20 cellular contexts compared by ENCODE assay signal in the genomic region with DNA sequence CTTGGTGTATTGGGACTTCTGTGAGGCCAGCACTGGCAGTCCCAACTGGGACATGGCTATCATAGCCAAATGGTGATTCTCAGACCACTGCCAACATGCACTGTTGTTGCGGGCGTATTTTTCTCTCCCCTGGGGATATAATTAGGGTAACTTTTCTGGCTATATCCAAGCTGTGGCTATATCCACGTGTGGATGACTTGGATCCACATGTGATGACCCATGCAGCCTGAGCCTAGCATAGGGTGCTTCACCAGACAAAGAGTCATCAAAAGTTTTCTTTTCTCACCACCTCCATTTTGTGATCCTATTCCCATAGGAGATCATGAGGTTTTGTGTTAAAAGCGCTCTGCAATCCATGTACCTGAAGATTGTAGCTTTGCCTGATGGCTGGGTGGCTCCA. TPM values are rescaled to one million over a fixed set of nuclear protein-coding genes. Genes with fewer than 3 reads are reported as not detected.
DNase-seq lines count a peak whose midpoint lies in the region; ATAC-seq and TF ChIP-seq lines count a peak whose summit lies in the region.
"Had no signal": no experiment of that assay in that cellular context is flagged by ENCODE, and none has a peak within 500 bp of the region (broad histone marks: within the 10 kb centered on the region; RNA-seq: fewer than 3 reads in every experiment).

No MANE protein-coding gene starts in this region.

- H3K4me1 ChIP-seq in endodermal cell (ENCODE audit: control insufficient read depth, insufficient read depth, low read length): no peaks in the 10 kb centered on the region

- ATAC-seq in GM19324 (IDR thresholded peaks at IDR 0.05; ENCODE audit: low FRiP score, unreplicated experiment): no peak
- ATAC-seq: CD8-positive, alpha-beta T cell; HCT116 had no signal

- peak overlapping the region; percentile 27 for H3K27ac Mint-ChIP-seq in activated naive CD4-positive, alpha-beta T cell treated with anti-CD3 and anti-CD28 coated beads, Interleukin-2, amount 50 U/mL, for 24 hours
- no peak overlapping the region for H3K27ac Mint-ChIP-seq in endodermal cell
- H3K27ac Mint-ChIP-seq: CD8-positive, alpha-beta T cell; HFFc6 had no signal

- no peak for DNase-seq in activated naive CD4-positive, alpha-beta T cell (lab: John Stamatoyannopoulos, UW)
- peak; percentile 24 for DNase-seq in endodermal cell
- DNase-seq in posterior vena cava (ENCODE audit: low spot score): peak; percentile 52
- no peak for DNase-seq in NCI-H748 treated with DMSO at 0.1 percent for 48 hours (lab: John Stamatoyannopoulos, UW)
- no peak for DNase-seq in pons (ENCODE audit: low spot score)
- DNase-seq: 8988T; Calu3; CD8-positive, alpha-beta T cell; DMS79 treated with DMSO at 0.1 percent for 48 hours; GF-D8; HFFc6; IMR-90 had no signal

- WGBS in endodermal cell (ENCODE audit: insufficient coverage in 1 of 2, insufficient read length in 1 of 2), 2 experiments: 89% methylated on average over 4 of the region's 4 CpGs

- H3K27ac ChIP-seq in endodermal cell (ENCODE audit: low read depth, low read length): no peak overlapping the region
- H3K27ac ChIP-seq: BLaER1, HL-60 had no signal

- H3K4me3 Mint-ChIP-seq in activated naive CD4-positive, alpha-beta T cell treated with anti-CD3 and anti-CD28 coated beads, Interleukin-2, amount 50 U/mL, for 24 hours: no peak overlapping the region
- H3K4me3 Mint-ChIP-seq in endodermal cell: no peak overlapping the region
- H3K4me3 Mint-ChIP-seq: CD8-positive, alpha-beta T cell; HFFc6 had no signal

- H3K9me3 Mint-ChIP-seq in activated naive CD4-positive, alpha-beta T cell treated with anti-CD3 and anti-CD28 coated beads, Interleukin-2, amount 50 U/mL, for 24 hours: no peaks in the 10 kb centered on the region
- H3K9me3 Mint-ChIP-seq in endodermal cell: peaks cover 5% of the 10 kb centered on the region
- H3K9me3 Mint-ChIP-seq: CD8-positive, alpha-beta T cell; HFFc6 had no signal

- H3K36me3 ChIP-seq in endodermal cell (ENCODE audit: control insufficient read depth, insufficient read depth, low read length): no peaks in the 10 kb centered on the region
- H3K36me3 ChIP-seq: BLaER1 had no signal

- intact Hi-C loops in posterior vena cava (cut with DNase I): no loop called here

- no peaks in the 10 kb centered on the region for H3K4me1 Mint-ChIP-seq in activated naive CD4-positive, alpha-beta T cell treated with anti-CD3 and anti-CD28 coated beads, Interleukin-2, amount 50 U/mL, for 24 hours
- peaks cover 6% of the 10 kb centered on the region for H3K4me1 Mint-ChIP-seq in endodermal cell

- no peak overlapping the region for H3K9ac ChIP-seq in endodermal cell (ENCODE audit: extremely low read depth, low read length, poor library complexity, severe bottlenecking)
- H3K9ac ChIP-seq: BLaER1 had no signal

- no peaks in the 10 kb centered on the region for H3K36me3 Mint-ChIP-seq in activated naive CD4-positive, alpha-beta T cell treated with anti-CD3 and anti-CD28 coated beads, Interleukin-2, amount 50 U/mL, for 24 hours
- no peaks in the 10 kb centered on the region for H3K36me3 Mint-ChIP-seq in endodermal cell (ENCODE audit: low read depth)
- H3K36me3 Mint-ChIP-seq: CD8-positive, alpha-beta T cell had no signal

- H3K27me3 Mint-ChIP-seq in activated naive CD4-positive, alpha-beta T cell treated with anti-CD3 and anti-CD28 coated beads, Interleukin-2, amount 50 U/mL, for 24 hours: peaks cover 5% of the 10 kb centered on the region
- H3K27me3 Mint-ChIP-seq in endodermal cell (ENCODE audit: insufficient read depth): peaks cover 1% of the 10 kb centered on the region

- no peak for TF ChIP-seq CTCF in endodermal cell (conservative IDR thresholded peaks at IDR 0.05)

- H3K27me3 ChIP-seq in endodermal cell (ENCODE audit: control insufficient read depth, insufficient read depth, low read length, poor library complexity, severe bottlenecking): no peaks in the 10 kb centered on the region
- H3K27me3 ChIP-seq: BLaER1 had no signal

- peaks cover 5% of the 10 kb centered on the region for H3K9me3 ChIP-seq in endodermal cell (ENCODE audit: control insufficient read depth, low read length)
- H3K9me3 ChIP-seq: BLaER1 had no signal

- no peak overlapping the region for H3K4me3 ChIP-seq in endodermal cell (ENCODE audit: low read length)
- H3K4me3 ChIP-seq: BLaER1 had no signal

RNA-seq across cellular contexts. Expression of gene CSF3R, which starts 51.2 kb away (rescaled TPM):
- total RNA-seq in endodermal cell (1 to 10 TPM; 1.5 TPM), posterior vena cava (10 to 100 TPM; 19.6 to 33.4 TPM)
- 0.50 TPM for polyA plus RNA-seq in endodermal cell (2013, experiment 1 of 2)
- polyA plus RNA-seq in endodermal cell (2013, experiment 2 of 2): 0.17 TPM
- total RNA-seq: A673, Calu3, HFFc6, HT1080, IMR-90 had no signal
- polyA plus RNA-seq: AG04450, IMR-90 had no signal

Comparison
In these comparisons a context has a peak if more than half of its experiments do, and no peak if none do; other contexts are left out.
1. DNase-seq: peak in endodermal cell (single experiment) and posterior vena cava (single experiment); none in activated naive CD4-positive, alpha-beta T cell (0 of 4), NCI-H748 treated with DMSO at 0.1 percent for 48 hours (single experiment) and pons (single experiment).
2. RNA of gene CSF3R, which starts 51.2 kb away (total RNA-seq): 19.6 to 33.4 TPM in posterior vena cava; 1.5 TPM in endodermal cell; every median in the first group is over 4 times any median in the second.